19 cellular contexts compared by ENCODE assay signal in genomic region chr5:175281714-175282113, GRCh38.
"Had no signal": no experiment of that assay in that cellular context is flagged by ENCODE, and none has a peak within 500 bp of the region (broad histone marks: within the 10 kb centered on the region; RNA-seq: fewer than 3 reads in every experiment).

No MANE protein-coding gene starts in this region.

- ATAC-seq: gastrocnemius medialis, upper lobe of right lung had no signal

- H3K9me3 ChIP-seq: gastrocnemius medialis, sigmoid colon, testis, upper lobe of right lung had no signal

- H3K4me3 ChIP-seq: gastrocnemius medialis, sigmoid colon, testis, upper lobe of right lung had no signal

- DNase-seq: activated B cell treated with CpG ODN at 0.5 μM for 24 hours; activated CD4-positive, alpha-beta T cell treated with anti-CD3 and anti-CD28 coated beads, Interleukin-2, amount 50 U/mL, for 1 hour; activated effector memory CD4-positive, alpha-beta T cell treated with anti-CD3 and anti-CD28 coated beads, Interleukin-2, amount 50 U/mL, for 16 hours; activated T-cell treated with anti-CD3 and anti-CD28 coated beads, Interleukin-2, amount 50 U/mL, for 1 hour; amygdala; effector memory CD4-positive, alpha-beta T cell; gastrocnemius medialis; hippocampal formation; kidney glomerular epithelial cell; sigmoid colon; stimulated activated CD4-positive, alpha-beta T cell treated with anti-CD3 and anti-CD28 coated beads, Interleukin-12 subunit alpha, Interleukin-12 subunit beta, amount 100 ng/mL, for 4 hours; stimulated activated CD4-positive, alpha-beta T cell treated with anti-CD3 and anti-CD28 coated beads, Interleukin-2, amount 100 ng/mL, for 48 hours; testis; upper lobe of right lung had no signal

- H3K4me3 Mint-ChIP-seq: activated B cell treated with CpG ODN at 0.5 μM for 24 hours; activated naive CD8-positive, alpha-beta T cell; brain; central memory CD8-positive, alpha-beta T cell; neural crest cell; stimulated activated naive CD8-positive, alpha-beta T cell treated with anti-CD3 and anti-CD28 coated beads, Interleukin-15, Interleukin-2, amounts not matched to agents 100 ng/mL and 50 ng/mL, for 24 hours had no signal

- H3K27ac Mint-ChIP-seq: activated B cell treated with CpG ODN at 0.5 μM for 24 hours; activated naive CD8-positive, alpha-beta T cell; stimulated activated naive CD8-positive, alpha-beta T cell treated with anti-CD3 and anti-CD28 coated beads, Interleukin-15, Interleukin-2, amounts not matched to agents 100 ng/mL and 50 ng/mL, for 24 hours had no signal

- H3K4me1 ChIP-seq: gastrocnemius medialis, sigmoid colon, testis, upper lobe of right lung had no signal

- H3K9me3 Mint-ChIP-seq: brain; stimulated activated naive CD8-positive, alpha-beta T cell treated with anti-CD3 and anti-CD28 coated beads, Interleukin-15, Interleukin-2, amounts not matched to agents 100 ng/mL and 50 ng/mL, for 24 hours had no signal

- H3K27ac ChIP-seq: gastrocnemius medialis, sigmoid colon, testis, upper lobe of right lung had no signal

- H3K27me3 Mint-ChIP-seq: activated B cell treated with CpG ODN at 0.5 μM for 24 hours had no signal

- H3K4me1 Mint-ChIP-seq: activated B cell treated with CpG ODN at 0.5 μM for 24 hours; central memory CD8-positive, alpha-beta T cell; neural crest cell had no signal

- H3K36me3 Mint-ChIP-seq: activated naive CD8-positive, alpha-beta T cell; brain had no signal

- H3K27me3 ChIP-seq: gastrocnemius medialis, sigmoid colon, testis had no signal

- H3K36me3 ChIP-seq: gastrocnemius medialis, sigmoid colon, upper lobe of right lung had no signal
